In genomic region chr10:43188702-43189101, GRCh38 we compare ENCODE assay signal across 17 cellular contexts.
"Had no signal": no experiment of that assay in that cellular context is flagged by ENCODE, and none has a peak within 500 bp of the region (broad histone marks: within the 10 kb centered on the region; RNA-seq: fewer than 3 reads in every experiment).

No MANE protein-coding gene starts in this region.

- H3K27me3 ChIP-seq: heart left ventricle, pancreas, tibial artery, uterus had no signal

- ATAC-seq: activated CD8-positive, alpha-beta memory T cell treated with anti-CD3 and anti-CD28 coated beads, Interleukin-2, amount 10 ng/mL, durations not matched to agents 7 days and 5 days; activated naive CD8-positive, alpha-beta T cell treated with anti-CD3 and anti-CD28 coated beads, Interleukin-2, amount 50 U/mL, for 24 hours; heart left ventricle; pancreas had no signal

- DNase-seq: activated CD4-positive, alpha-beta T cell treated with anti-CD3 and anti-CD28 coated beads, Interleukin-2, amount 50 U/mL, for 48 hours; activated CD4-positive, CD25-positive, alpha-beta regulatory T cell treated with anti-CD3 and anti-CD28 coated beads, Interleukin-2, amount 50 U/mL, for 72 hours; activated CD8-positive, alpha-beta memory T cell treated with anti-CD3 and anti-CD28 coated beads, Interleukin-2, amount 10 ng/mL, durations not matched to agents 7 days and 5 days; activated naive CD8-positive, alpha-beta T cell treated with anti-CD3 and anti-CD28 coated beads, Interleukin-2, amount 50 U/mL, for 24 hours; central memory CD4-positive, alpha-beta T cell; cortex of kidney; effector memory CD4-positive, alpha-beta T cell; heart left ventricle; islet precursor cell; left ventricle myocardium inferior; pancreas; stimulated activated CD4-positive, alpha-beta T cell treated with anti-CD3 and anti-CD28 coated beads, Interleukin-4, amount 100 ng/mL, for 4 hours; SW 1271; tibial artery; uterus had no signal

- H3K4me1 ChIP-seq: heart left ventricle, left ventricle myocardium inferior, pancreas, tibial artery, uterus had no signal

- H3K4me3 ChIP-seq: heart left ventricle, left ventricle myocardium inferior, pancreas, skin epidermis, tibial artery, uterus had no signal

- H3K27ac ChIP-seq: heart left ventricle, left ventricle myocardium inferior, pancreas, skin epidermis, tibial artery, uterus had no signal

- H3K36me3 ChIP-seq: pancreas, uterus had no signal

- FAIRE-seq: frontal cortex, pancreas had no signal

- H3K9me3 ChIP-seq: heart left ventricle, left ventricle myocardium inferior, pancreas, tibial artery, uterus had no signal
